17 cellular contexts compared by ENCODE assay signal in genomic region chr3:172314616-172315015, GRCh38.
DNase-seq lines count a peak whose midpoint lies in the region; ATAC-seq, FAIRE-seq and TF ChIP-seq lines count a peak whose summit lies in the region.
"Had no signal": no experiment of that assay in that cellular context is flagged by ENCODE, and none has a peak within 500 bp of the region (broad histone marks: within the 10 kb centered on the region; RNA-seq: fewer than 3 reads in every experiment).

No MANE protein-coding gene starts in this region.

- no peak overlapping the region for H3K9ac ChIP-seq in HUES6 (ENCODE audit: low read length)
- H3K9ac ChIP-seq in kidney (ENCODE audit: low read length in 2 of 2) = no peak overlapping the region
- H3K9ac ChIP-seq: BLaER1, KMS-11 had no signal

- intact Hi-C loops in kidney (cut with DNase I) = no loop called here
- intact Hi-C loops in gastrocnemius medialis (cut with DNase I; ENCODE audit: low total_unique reads) = no loop called here

- no peak for TF ChIP-seq POLR2A in gastrocnemius medialis (IDR thresholded peaks at IDR 0.05)

- POLR2A ChIA-PET in RWPE1 (lab: Yijun Ruan, JAX; ENCODE audit: low non-redundant PET) = no interaction called here

- H3K36me3 ChIP-seq in HUES6 (ENCODE audit: control insufficient read depth, insufficient read depth, low read length) = peaks cover 46% of the 10 kb centered on the region
- peaks cover 9 to 19% of the 10 kb centered on the region in 2 donors for H3K36me3 ChIP-seq in kidney (ENCODE audit: control insufficient read depth in 1 of 2, insufficient read depth in 2 of 2, low read length in 2 of 2)
- H3K36me3 ChIP-seq in gastrocnemius medialis = peaks cover 0 to 24% of the 10 kb centered on the region in 2 donors

- CTCF ChIA-PET in RWPE1 (lab: Yijun Ruan, JAX) = no interaction called here

- no peak for FAIRE-seq in kidney (lab: Jason Lieb, UNC)
- FAIRE-seq: G401.6 had no signal

- H3K4me3 ChIP-seq in HUES6 (ENCODE audit: low read depth, low read length) (no peak overlapping the region), kidney (ENCODE audit: low read length in 2 of 2) (no peak overlapping the region), gastrocnemius medialis (no peak overlapping the region)
- H3K4me3 ChIP-seq: BLaER1, skin epidermis had no signal

- no peak for DNase-seq in RWPE1 (ENCODE audit: low spot score)
- DNase-seq in kidney = no peak
- no peak for DNase-seq in gastrocnemius medialis
- DNase-seq in AG08396 (ENCODE audit: low spot score) = no peak
- no peak for DNase-seq in anterior cingulate cortex (lab: John Stamatoyannopoulos, UW)
- DNase-seq in D341Med (ENCODE audit: low spot score) = no peak
- DNase-seq: activated CD4-positive, alpha-beta T cell treated with anti-CD3 and anti-CD28 coated beads, Interleukin-2, amount 10 ng/mL, durations not matched to agents 7 days and 5 days; activated CD8-positive, alpha-beta memory T cell treated with anti-CD3 and anti-CD28 coated beads, Interleukin-2, amount 50 U/mL, for 4 hours; activated effector memory CD4-positive, alpha-beta T cell treated with anti-CD3 and anti-CD28 coated beads, Interleukin-2, amount 50 U/mL, for 16 hours; NCI-H1105 treated with DMSO at 0.1 percent for 48 hours; NCI-H2227 treated with DMSO at 0.1 percent for 48 hours; stimulated activated CD4-positive, alpha-beta T cell treated with anti-CD3 and anti-CD28 coated beads, Interleukin-4, amount 100 ng/mL, for 1 hour had no signal

- no peak for TF ChIP-seq CTCF in RWPE1 (conservative IDR thresholded peaks at IDR 0.05; ENCODE audit: low read depth)
- no peak for TF ChIP-seq CTCF in kidney (IDR thresholded peaks at IDR 0.05; ENCODE audit: borderline replicate concordance, extremely low read depth, insufficient read depth)
- TF ChIP-seq CTCF in gastrocnemius medialis (IDR thresholded peaks at IDR 0.05 in 4 of 5, conservative IDR thresholded peaks at IDR 0.05 in 1 of 5) = no peak

- H3K27me3 ChIP-seq in HUES6 (ENCODE audit: control insufficient read depth, insufficient read depth, low read length) = no peaks in the 10 kb centered on the region
- no peaks in the 10 kb centered on the region for H3K27me3 ChIP-seq in gastrocnemius medialis
- H3K27me3 ChIP-seq: BLaER1 had no signal

- in situ Hi-C loops in gastrocnemius medialis (cut with MboI; ENCODE audit: low sequenced_read_pairs in 4 of 4) = loop anchor here in 1 of 4 donors (25.0 kb wide), 1 partner anchor 277 kb away; the partner anchor contains the start of gene FNDC3B

- ATAC-seq in gastrocnemius medialis = no peak

- H3K4me1 ChIP-seq in HUES6 (ENCODE audit: control insufficient read depth, insufficient read depth, low read length) = peaks cover 33% of the 10 kb centered on the region
- peaks cover 9 to 16% of the 10 kb centered on the region in 2 donors for H3K4me1 ChIP-seq in kidney (ENCODE audit: control insufficient read depth in 1 of 2, insufficient read depth in 1 of 2, low read depth in 1 of 2, low read length in 2 of 2)
- peaks cover 74 to 76% of the 10 kb centered on the region in 2 donors for H3K4me1 ChIP-seq in gastrocnemius medialis

- H3K27ac ChIP-seq in HUES6 (ENCODE audit: low read depth, low read length) (0 out of 2 replicates have a peak overlapping the region, but pooled peaks have one; percentile 3), RWPE1 (peak overlapping the region; percentile 64), kidney (ENCODE audit: low read depth in 2 of 2, low read length in 2 of 2) (peak overlapping the region; percentile 53 to 63), gastrocnemius medialis (peak overlapping the region in 3 of 4 donors; percentile 79 to 88 (median 82))
- H3K27ac ChIP-seq: BLaER1, KMS-11 had no signal

- H3K9me3 ChIP-seq in HUES6 (ENCODE audit: control insufficient read depth, insufficient read depth, low read depth, low read length) (no peaks in the 10 kb centered on the region), kidney (ENCODE audit: control insufficient read depth in 1 of 2, low read length in 2 of 2) (no peaks in the 10 kb centered on the region), gastrocnemius medialis (no peaks in the 10 kb centered on the region)
- H3K9me3 ChIP-seq: BLaER1 had no signal

Comparison
In these comparisons a context has a peak if more than half of its experiments do, and no peak if none do; other contexts are left out.
1. H3K27ac ChIP-seq: peak in every context shown above with its lines; median percentile 82 in gastrocnemius medialis; 64 in RWPE1; 58 in kidney; 3 in HUES6.